Comparison of ENCODE assay signal across 8 cellular contexts in genomic region chr5:179820483-179821297, GRCh38. TPM values are rescaled to one million over a fixed set of nuclear protein-coding genes. Genes with fewer than 3 reads are reported as not detected.
DNase-seq lines count a peak whose midpoint lies in the region; ATAC-seq and TF ChIP-seq lines count a peak whose summit lies in the region.

Gene SQSTM1 (plus strand): TSS chr5:179820905. CDS start chr5:179820937, 32 bp downstream.

- peak within 1 kb of the TSS; percentile 83 for H3K4me3 ChIP-seq in ACC112 (ENCODE audit: low read depth, low read length)
- peak within 1 kb of the TSS; percentile 96 to 99 for H3K4me3 ChIP-seq in left lung

- intact Hi-C loops in left lung (cut with DNase I): no loop called here

- peaks cover 58% of the 10 kb centered on the region for H3K4me1 ChIP-seq in ACC112 (ENCODE audit: control insufficient read depth, insufficient read depth, low read length, unreplicated experiment)
- peaks cover 40 to 82% of the 10 kb centered on the region in 2 donors for H3K4me1 ChIP-seq in left lung

- H3K9me3 ChIP-seq in left lung: no peaks in the 10 kb centered on the region

- no peaks in the 10 kb centered on the region for H3K27me3 ChIP-seq in ACC112 (ENCODE audit: insufficient read depth, low read length)
- no peaks in the 10 kb centered on the region for H3K27me3 ChIP-seq in left lung

- peaks cover 55% of the 10 kb centered on the region for H3K79me2 ChIP-seq in ACC112 (ENCODE audit: control insufficient read depth, insufficient read depth, low read length, unreplicated experiment)

- ATAC-seq in GM18519 (IDR thresholded peaks at IDR 0.05; ENCODE audit: low FRiP score, unreplicated experiment): peak; percentile 29
- ATAC-seq in HG03025 (IDR thresholded peaks at IDR 0.05; ENCODE audit: low FRiP score, unreplicated experiment): peak; percentile 36
- peak; percentile 67 for ATAC-seq in left lung

- no peak within 1 kb of the TSS for H2AFZ ChIP-seq in ACC112 (ENCODE audit: low read length, unreplicated experiment)

- DNase-seq in NCI-H345 (lab: John Stamatoyannopoulos, UW) (peak; percentile 85), dermis blood vessel endothelial cell (peak; percentile 87), left lung (peak; percentile 88 to 97)
- peak; percentile 79 for DNase-seq in activated CD4-positive, alpha-beta T cell treated with anti-CD3 and anti-CD28 coated beads, Interleukin-2, amount 50 U/mL, for 1 hour
- peak; percentile 63 for DNase-seq in stimulated activated CD4-positive, alpha-beta T cell treated with anti-CD3 and anti-CD28 coated beads, Interleukin-2, amount 100 ng/mL, for 4 hours (ENCODE audit: low read depth)

- H3K36me3 ChIP-seq in ACC112 (ENCODE audit: insufficient read depth, low read length): peaks cover 41% of the 10 kb centered on the region
- H3K36me3 ChIP-seq in left lung: peaks cover 8 to 38% of the 10 kb centered on the region in 2 donors

- H3K27ac ChIP-seq in ACC112 (ENCODE audit: low read depth, low read length) (peak within 1 kb of the TSS; percentile 97), left lung (peak within 1 kb of the TSS; percentile 98 to 100)

- TF ChIP-seq CTCF in left lung (IDR thresholded peaks at IDR 0.05): peak in 1 of 2 donors; percentile 36

RNA-seq across cellular contexts. Expression of gene SQSTM1, which starts in this region (rescaled TPM):
- total RNA-seq in dermis blood vessel endothelial cell (644 and 1,006 TPM in 2 replicates), left lung (100 to 1,000 TPM; 505 to 637 TPM)

Comparison
In these comparisons a context has a peak if more than half of its experiments do, and no peak if none do; other contexts are left out.
1. Peak in every context shown above with its lines: DNase-seq, ATAC-seq, H3K4me3 ChIP-seq and H3K27ac ChIP-seq.